8 cellular contexts compared by ENCODE assay signal in genomic region chr3:94862703-94863102, GRCh38.
DNase-seq lines count a peak whose midpoint lies in the region; ATAC-seq and TF ChIP-seq lines count a peak whose summit lies in the region.

No MANE protein-coding gene starts in this region.

- no peak overlapping the region for H3K9ac ChIP-seq in DND-41 (ENCODE audit: low read depth, low read length)

- no peaks in the 10 kb centered on the region for H3K36me3 ChIP-seq in DND-41 (ENCODE audit: insufficient read depth, low read length)
- H3K36me3 ChIP-seq in esophagus squamous epithelium: no peaks in the 10 kb centered on the region

- no peak overlapping the region for H2AFZ ChIP-seq in DND-41 (ENCODE audit: low read depth, low read length)

- ATAC-seq in DND-41 (ENCODE audit: insufficient read depth, low read depth): no peak
- ATAC-seq in HG03108 (IDR thresholded peaks at IDR 0.05; ENCODE audit: unreplicated experiment): no peak
- ATAC-seq in stimulated activated memory B cell treated with anti-CD40 and anti-IgM and Interleukin-4, amounts not matched to agents 10 μg/mL and 1 μg/mL and 100 μg/mL, for 72 hours: no peak

- no peaks in the 10 kb centered on the region for H4K20me1 ChIP-seq in DND-41 (ENCODE audit: insufficient read depth, low read length)

- TF ChIP-seq POLR2A in esophagus squamous epithelium (IDR thresholded peaks at IDR 0.05): no peak

- no peaks in the 10 kb centered on the region for H3K27me3 Mint-ChIP-seq in stimulated activated memory B cell treated with anti-CD40 and anti-IgM and Interleukin-4, amounts not matched to agents 10 μg/mL and 1 μg/mL and 100 μg/mL, for 72 hours

- no peak overlapping the region for H3K4me2 ChIP-seq in DND-41 (ENCODE audit: insufficient read depth, low read length)

- 87 to 96% methylated on average over 3 of the region's 3 CpGs for WGBS in esophagus squamous epithelium, 2 donors

- no peaks in the 10 kb centered on the region for H3K4me1 ChIP-seq in DND-41 (ENCODE audit: insufficient read depth, low read length)
- no peaks in the 10 kb centered on the region for H3K4me1 ChIP-seq in esophagus squamous epithelium

- no peaks in the 10 kb centered on the region for H3K79me2 ChIP-seq in DND-41 (ENCODE audit: insufficient read depth, low read length)

- H3K9me3 Mint-ChIP-seq in stimulated activated memory B cell treated with anti-CD40 and anti-IgM and Interleukin-4, amounts not matched to agents 10 μg/mL and 1 μg/mL and 100 μg/mL, for 72 hours: peaks cover 17% of the 10 kb centered on the region

- H3K27ac Mint-ChIP-seq in stimulated activated memory B cell treated with anti-CD40 and anti-IgM and Interleukin-4, amounts not matched to agents 10 μg/mL and 1 μg/mL and 100 μg/mL, for 72 hours: no peak overlapping the region

- intact Hi-C loops in esophagus squamous epithelium (cut with DNase I): no loop called here

- H3K27ac ChIP-seq in DND-41 (ENCODE audit: low read length) (no peak overlapping the region), esophagus squamous epithelium (no peak overlapping the region)

- H3K9me3 ChIP-seq in DND-41 (ENCODE audit: insufficient read depth, low read length, severe bottlenecking) (peaks cover 5% of the 10 kb centered on the region), esophagus squamous epithelium (peaks cover 0 to 31% (median 8%) of the 10 kb centered on the region in 3 donors)

- DNase-seq in DND-41 (no peak), HFF-Myc (ENCODE audit: extremely low read depth, low read depth) (no peak), NCI-H526 treated with DMSO at 0.1 percent for 48 hours (lab: John Stamatoyannopoulos, UW) (peak; percentile 3), fibroblast of mammary gland (ENCODE audit: low read depth) (peak; percentile 5), esophagus squamous epithelium (lab: John Stamatoyannopoulos, UW) (no peak)
- DNase-seq in activated T-cell treated with anti-CD3 and anti-CD28 coated beads, Interleukin-2, amount 50 U/mL, for 48 hours: no peak

- no peaks in the 10 kb centered on the region for H3K27me3 ChIP-seq in DND-41 (ENCODE audit: insufficient read depth, low read length, poor library complexity)
- no peaks in the 10 kb centered on the region for H3K27me3 ChIP-seq in esophagus squamous epithelium

- TF ChIP-seq CTCF in DND-41 (IDR thresholded peaks at IDR 0.05; ENCODE audit: borderline replicate concordance, extremely low read depth, low read length, poor library complexity, severe bottlenecking) (peak; percentile 57), HFF-Myc (IDR thresholded peaks at IDR 0.05; ENCODE audit: low read depth, low read length, missing control alignments) (peak; percentile 39), fibroblast of mammary gland (conservative IDR thresholded peaks at IDR 0.05; ENCODE audit: control insufficient read depth, insufficient read depth, low read depth, low read length) (peak; percentile 40), esophagus squamous epithelium (IDR thresholded peaks at IDR 0.05) (peak in 2 of 6 experiments; percentile 25 to 32)

- H3K4me3 ChIP-seq in DND-41 (ENCODE audit: low read depth in 1 of 2, low read length in 2 of 2) (no peak overlapping the region), HFF-Myc (replicated peaks; ENCODE audit: low read depth, low read length) (no peak overlapping the region), fibroblast of mammary gland (ENCODE audit: control insufficient read depth, low read depth, low read length) (no peak overlapping the region), esophagus squamous epithelium (no peak overlapping the region)

- H3K4me3 Mint-ChIP-seq in stimulated activated memory B cell treated with anti-CD40 and anti-IgM and Interleukin-4, amounts not matched to agents 10 μg/mL and 1 μg/mL and 100 μg/mL, for 72 hours: no peak overlapping the region

- no peaks in the 10 kb centered on the region for H3K36me3 Mint-ChIP-seq in stimulated activated memory B cell treated with anti-CD40 and anti-IgM and Interleukin-4, amounts not matched to agents 10 μg/mL and 1 μg/mL and 100 μg/mL, for 72 hours

- H3K4me1 Mint-ChIP-seq in stimulated activated memory B cell treated with anti-CD40 and anti-IgM and Interleukin-4, amounts not matched to agents 10 μg/mL and 1 μg/mL and 100 μg/mL, for 72 hours: no peaks in the 10 kb centered on the region

Comparison
In these comparisons a context has a peak if more than half of its experiments do, and no peak if none do; other contexts are left out.
1. DNase-seq: peak in NCI-H526 treated with DMSO at 0.1 percent for 48 hours (single experiment) and fibroblast of mammary gland (single experiment); none in DND-41 (single experiment), HFF-Myc (single experiment), esophagus squamous epithelium (single experiment) and activated T-cell treated with anti-CD3 and anti-CD28 coated beads, Interleukin-2, amount 50 U/mL, for 48 hours (0 of 2).